ENCODE assay signal across 25 cellular contexts in genomic region chr17:61376931-61377838, GRCh38. TPM values are rescaled to one million over a fixed set of nuclear protein-coding genes. Genes with fewer than 3 reads are reported as not detected.
A peak's percentile ranks its signal among the peaks of the same experiment; 100 is the strongest.
DNase-seq lines count a peak whose midpoint lies in the region; ATAC-seq, FAIRE-seq and TF ChIP-seq lines count a peak whose summit lies in the region.
"Had no signal": no experiment of that assay in that cellular context is flagged by ENCODE, and none has a peak within 500 bp of the region (broad histone marks: within the 10 kb centered on the region; RNA-seq: fewer than 3 reads in every experiment).

No MANE protein-coding gene starts in this region.

- no peak overlapping the region for H3K14ac ChIP-seq in neuronal stem cell (ENCODE audit: low read length)

- H3K36me3 ChIP-seq in ascending aorta (no peaks in the 10 kb centered on the region), kidney (ENCODE audit: control insufficient read depth in 1 of 2, insufficient read depth in 2 of 2, low read length in 2 of 2) (no peaks in the 10 kb centered on the region), neuronal stem cell (replicated peaks in 1 of 2; ENCODE audit: control insufficient read depth in 2 of 2, insufficient read depth in 2 of 2, low read length in 2 of 2) (no peaks in the 10 kb centered on the region), thoracic aorta (no peaks in the 10 kb centered on the region)
- no peaks in the 10 kb centered on the region for H3K36me3 ChIP-seq in effector memory CD4-positive, alpha-beta T cell (ENCODE audit: control insufficient read depth, insufficient read depth, low read length)
- H3K36me3 ChIP-seq: BE2C, MG63 had no signal

- peak overlapping the region; percentile 22 for H3K18ac ChIP-seq in neuronal stem cell (ENCODE audit: low read length)

- H3K4me1 ChIP-seq in ascending aorta (no peaks in the 10 kb centered on the region), kidney (ENCODE audit: control insufficient read depth in 1 of 2, insufficient read depth in 1 of 2, low read depth in 1 of 2, low read length in 2 of 2) (peaks cover 26 to 27% of the 10 kb centered on the region in 2 donors), neuronal stem cell (ENCODE audit: control insufficient read depth in 2 of 2, insufficient read depth in 1 of 2, low read depth in 1 of 2, low read length in 2 of 2) (peaks cover 2 to 11% of the 10 kb centered on the region in 2 donors), thoracic aorta (ENCODE audit: control insufficient read depth in 1 of 2, low read depth in 2 of 2) (peaks cover 0 to 7% of the 10 kb centered on the region in 2 donors)
- no peaks in the 10 kb centered on the region for H3K4me1 ChIP-seq in effector memory CD4-positive, alpha-beta T cell (ENCODE audit: control insufficient read depth, insufficient read depth, low read length, poor library complexity, severe bottlenecking)

- no peak overlapping the region for H3K23ac ChIP-seq in neuronal stem cell (ENCODE audit: low read depth, low read length, poor library complexity)

- ATAC-seq in thoracic aorta (ENCODE audit: insufficient number of reproducible peaks, low FRiP score, low read depth), result no peak
- ATAC-seq: CD8-positive, alpha-beta T cell; esophagus mucosa; stimulated activated memory B cell treated with anti-CD40 and anti-IgM and Interleukin-4, amounts not matched to agents 10 μg/mL and 1 μg/mL and 100 μg/mL, for 72 hours; WTC11 had no signal

- H2BK15ac ChIP-seq in neuronal stem cell (ENCODE audit: low read length), result no peak overlapping the region

- H3K9me3 ChIP-seq in ascending aorta (no peaks in the 10 kb centered on the region), kidney (ENCODE audit: control insufficient read depth in 1 of 2, low read length in 2 of 2) (no peaks in the 10 kb centered on the region), neuronal stem cell (replicated peaks in 1 of 2; ENCODE audit: control insufficient read depth in 2 of 2, insufficient read depth in 1 of 2, low read depth in 1 of 2, low read length in 2 of 2) (no peaks in the 10 kb centered on the region), thoracic aorta (no peaks in the 10 kb centered on the region)
- H3K9me3 ChIP-seq in effector memory CD4-positive, alpha-beta T cell (ENCODE audit: control insufficient read depth, low read length), result no peaks in the 10 kb centered on the region
- H3K9me3 ChIP-seq: BE2C, MG63 had no signal

- H2AFZ ChIP-seq in neuronal stem cell (ENCODE audit: low read length), result no peak overlapping the region

- FAIRE-seq in kidney (lab: Jason Lieb, UNC), result no peak
- FAIRE-seq: bronchial epithelial cell had no signal

- H3K27me3 ChIP-seq in ascending aorta (no peaks in the 10 kb centered on the region), neuronal stem cell (ENCODE audit: control insufficient read depth in 3 of 3, insufficient read depth in 3 of 3, low read depth in 1 of 3, low read length in 3 of 3) (no peaks in the 10 kb centered on the region), thoracic aorta (replicated peaks; ENCODE audit: insufficient read depth) (no peaks in the 10 kb centered on the region)
- H3K27me3 ChIP-seq in effector memory CD4-positive, alpha-beta T cell (replicated peaks; ENCODE audit: control insufficient read depth, insufficient read depth, low read length, poor library complexity, severe bottlenecking), result no peaks in the 10 kb centered on the region
- H3K27me3 ChIP-seq: BE2C, MG63 had no signal

- DNase-seq in ascending aorta (ENCODE audit: low spot score in 2 of 2), result no peak
- peak; percentile 60 for DNase-seq in kidney
- DNase-seq in neuronal stem cell (ENCODE audit: low spot score), result no peak
- no peak for DNase-seq in thoracic aorta (ENCODE audit: low spot score)
- DNase-seq in effector memory CD4-positive, alpha-beta T cell, result no peak
- no peak for DNase-seq in cerebellar cortex (ENCODE audit: low spot score)
- no peak for DNase-seq in NCI-H1105 (lab: John Stamatoyannopoulos, UW)
- DNase-seq: activated CD4-positive, alpha-beta T cell treated with anti-CD3 and anti-CD28 coated beads, Interleukin-2, amount 10 ng/mL, durations not matched to agents 24 days and 14 days; activated CD8-positive, alpha-beta memory T cell treated with anti-CD3 and anti-CD28 coated beads for 24 hours; BE2C; CD8-positive, alpha-beta T cell; foreskin fibroblast; KG1; kidney glomerular epithelial cell; MG63; NCI-H1930; NCI-H2171 treated with DMSO at 0.1 percent for 48 hours; NCI-H510A treated with DMSO at 0.1 percent for 48 hours; substantia nigra had no signal

- H3K79me1 ChIP-seq in neuronal stem cell (ENCODE audit: low read depth, low read length), result no peaks in the 10 kb centered on the region

- H4K8ac ChIP-seq in neuronal stem cell (ENCODE audit: low read depth, low read length), result no peak overlapping the region

- H3K4me2 ChIP-seq in neuronal stem cell (ENCODE audit: insufficient read depth, low read length, poor library complexity, severe bottlenecking), result no peak overlapping the region

- no peak overlapping the region for H2BK5ac ChIP-seq in neuronal stem cell (ENCODE audit: low read length)

- WGBS in neuronal stem cell (ENCODE audit: extremely low coverage in 2 of 2, insufficient read length in 2 of 2, insufficient replicate concordance in 1 of 2), 2 donors, result no CpG with 5 or more reads among the region's 18 CpGs

- H3K4ac ChIP-seq in neuronal stem cell (ENCODE audit: low read length), result no peak overlapping the region

- H2BK12ac ChIP-seq in neuronal stem cell (ENCODE audit: low read length), result no peak overlapping the region

- no peak overlapping the region for H2BK120ac ChIP-seq in neuronal stem cell (ENCODE audit: low read depth, low read length)

- intact Hi-C loops in ascending aorta (cut with DNase I), result no loop called here
- intact Hi-C loops in kidney (cut with DNase I), result no loop called here

- no peak overlapping the region for H4K91ac ChIP-seq in neuronal stem cell (ENCODE audit: low read depth, low read length, poor library complexity)

- peak overlapping the region; percentile 41 to 56 for H3K27ac ChIP-seq in ascending aorta
- H3K27ac ChIP-seq in kidney (ENCODE audit: low read depth in 2 of 2, low read length in 2 of 2), result no peak overlapping the region
- H3K27ac ChIP-seq in neuronal stem cell (replicated peaks; ENCODE audit: low read length), result no peak overlapping the region
- peak overlapping the region; percentile 39 to 43 for H3K27ac ChIP-seq in thoracic aorta
- H3K27ac ChIP-seq in effector memory CD4-positive, alpha-beta T cell (ENCODE audit: insufficient read depth, low read length, poor library complexity, severe bottlenecking), result no peak overlapping the region
- H3K27ac ChIP-seq: SK-N-MC had no signal

- H3K4me3 ChIP-seq in ascending aorta (no peak overlapping the region), kidney (ENCODE audit: low read length in 2 of 2) (no peak overlapping the region), neuronal stem cell (ENCODE audit: low read length in 2 of 2) (no peak overlapping the region), thoracic aorta (no peak overlapping the region)
- H3K4me3 ChIP-seq in effector memory CD4-positive, alpha-beta T cell (ENCODE audit: insufficient read depth, low read depth, low read length, poor library complexity, severe bottlenecking), result no peak overlapping the region
- H3K4me3 ChIP-seq: MG63, SK-N-MC had no signal

- no peak for TF ChIP-seq CTCF in ascending aorta (IDR thresholded peaks at IDR 0.05)
- no peak for TF ChIP-seq CTCF in kidney (IDR thresholded peaks at IDR 0.05; ENCODE audit: borderline replicate concordance, extremely low read depth, insufficient read depth)
- TF ChIP-seq CTCF in thoracic aorta (IDR thresholded peaks at IDR 0.05), result no peak

- H3K9ac ChIP-seq in kidney (ENCODE audit: low read length in 2 of 2) (no peak overlapping the region), neuronal stem cell (ENCODE audit: low read depth, low read length, poor library complexity) (no peak overlapping the region)

- H2AK5ac ChIP-seq in neuronal stem cell (ENCODE audit: low read depth, low read length), result peak overlapping the region; percentile 13

RNA-seq across cellular contexts. Expression of gene TBX2, which starts 22.5 kb away (rescaled TPM):
- total RNA-seq in ascending aorta (100 TPM), kidney (66.4 TPM), thoracic aorta (10 to 100 TPM; 35.2 to 49.5 TPM)
- polyA plus RNA-seq in kidney (ENCODE audit: insufficient read depth, low read depth, low replicate concordance), result 122 TPM
- not detected for polyA plus RNA-seq in neuronal stem cell (2013, experiment 1 of 2)
- not detected for polyA plus RNA-seq in neuronal stem cell (2013, experiment 2 of 2)
- total RNA-seq: activated CD4-positive, alpha-beta T cell treated with anti-CD3 and anti-CD28 coated beads, Interleukin-2, amount 10 ng/mL, durations not matched to agents 24 days and 14 days; CD8-positive, alpha-beta T cell; T-helper 1 cell treated with Interleukin-12 subunit alpha and Interleukin-12 subunit beta and Interleukin-4 antibody, amounts not matched to agents 30 ng/mL and 1 ng/mL, for 36 hours had no signal

Comparison
In these comparisons a context has a peak if more than half of its experiments do, and no peak if none do; other contexts are left out.
1. H3K27ac ChIP-seq: peak in ascending aorta (2 of 2) and thoracic aorta (2 of 2); none in kidney (0 of 2), neuronal stem cell (single experiment) and effector memory CD4-positive, alpha-beta T cell (single experiment).